14 cellular contexts compared by ENCODE assay signal in genomic region chr9:93431498-93432105, GRCh38.
"Had no signal": no experiment of that assay in that cellular context is flagged by ENCODE, and none has a peak within 500 bp of the region (broad histone marks: within the 10 kb centered on the region; RNA-seq: fewer than 3 reads in every experiment).

No MANE protein-coding gene starts in this region.

- H3K9me3 ChIP-seq: suprapubic skin had no signal

- DNase-seq: activated naive CD4-positive, alpha-beta T cell treated with Interleukin-2 at 50 U/mL for 16 hours; activated T-cell treated with anti-CD3 and anti-CD28 coated beads for 4 hours; anterior cingulate cortex; cerebellar nuclear complex; effector memory CD4-positive, alpha-beta T cell; mammary epithelial cell; natural killer cell; nucleus accumbens; right cardiac atrium; stimulated activated naive CD8-positive, alpha-beta T cell treated with anti-CD3 and anti-CD28 coated beads, Interleukin-15, Interleukin-2, amounts not matched to agents 100 U/mL and 50 U/mL, for 24 hours; SW 1271 had no signal

- H3K27me3 ChIP-seq: suprapubic skin had no signal

- H3K27ac ChIP-seq: epithelial cell of prostate, suprapubic skin had no signal

- H3K36me3 ChIP-seq: suprapubic skin had no signal

- H3K4me2 ChIP-seq: smooth muscle cell had no signal

- H3K4me1 ChIP-seq: suprapubic skin had no signal

- H3K4me3 ChIP-seq: smooth muscle cell, suprapubic skin had no signal
